ENCODE assay signal across 17 cellular contexts in the genomic region with DNA sequence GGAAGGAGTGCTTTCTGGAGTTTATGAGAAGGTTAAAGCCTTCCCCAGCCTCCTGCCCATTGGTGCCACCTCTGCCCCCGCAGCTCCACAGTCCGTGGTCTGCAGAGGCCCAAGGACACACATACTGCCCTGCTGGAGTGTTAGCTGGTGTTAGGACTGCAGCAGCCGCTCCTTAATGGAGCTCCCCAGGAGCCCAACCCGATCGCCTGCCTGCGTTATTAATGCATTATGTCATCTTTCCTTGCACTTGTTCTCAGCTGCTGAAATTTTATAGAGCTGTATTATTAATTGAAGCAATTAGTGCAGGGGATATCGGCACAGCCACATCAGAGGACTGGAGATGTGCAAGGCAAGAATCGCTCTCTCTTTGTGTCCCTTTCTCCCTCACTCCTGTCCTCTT.
DNase-seq lines count a peak whose midpoint lies in the region; ATAC-seq and TF ChIP-seq lines count a peak whose summit lies in the region.
"Had no signal": no experiment of that assay in that cellular context is flagged by ENCODE, and none has a peak within 500 bp of the region (broad histone marks: within the 10 kb centered on the region; RNA-seq: fewer than 3 reads in every experiment).

No MANE protein-coding gene starts in this region.

- TF ChIP-seq CTCF in astrocyte of the spinal cord (IDR thresholded peaks at IDR 0.05; ENCODE audit: low read depth, low read length) (no peak), neural progenitor cell (IDR thresholded peaks at IDR 0.05) (no peak), GM13976 (IDR thresholded peaks at IDR 0.05; ENCODE audit: borderline replicate concordance, control extremely low read depth, extremely low read depth, insufficient read depth, missing control alignments) (no peak)

- no peak for ATAC-seq in esophagus mucosa
- ATAC-seq: body of pancreas; left colon; stimulated activated naive CD8-positive, alpha-beta T cell treated with anti-CD3 and anti-CD28 coated beads, Interleukin-15, amount 100 ng/mL, for 72 hours had no signal

- H3K36me3 Mint-ChIP-seq in neural progenitor cell = no peaks in the 10 kb centered on the region

- no peak overlapping the region for H3K4me3 ChIP-seq in astrocyte of the spinal cord (ENCODE audit: low read depth, low read length)
- no peak overlapping the region for H3K4me3 ChIP-seq in neural progenitor cell
- H3K4me3 ChIP-seq: body of pancreas had no signal

- peak overlapping the region; percentile 74 for H2AFZ ChIP-seq in neural progenitor cell (replicated peaks)

- H3K27ac Mint-ChIP-seq in neural progenitor cell = peak overlapping the region; percentile 3
- H3K27ac Mint-ChIP-seq: progenitor cell of endocrine pancreas; stimulated activated naive CD8-positive, alpha-beta T cell treated with anti-CD3 and anti-CD28 coated beads, Interleukin-15, amount 100 ng/mL, for 72 hours; T-helper 2 cell treated with Interferon-gamma antibody and Interleukin-4, amounts not matched to agents 5 μg/mL and 100 μg/mL, for 36 hours had no signal

- H3K27ac ChIP-seq in neural progenitor cell = no peak overlapping the region
- H3K27ac ChIP-seq: body of pancreas had no signal

- no peaks in the 10 kb centered on the region for H3K9me3 Mint-ChIP-seq in neural progenitor cell
- H3K9me3 Mint-ChIP-seq: stimulated activated naive CD8-positive, alpha-beta T cell treated with anti-CD3 and anti-CD28 coated beads, Interleukin-15, amount 100 ng/mL, for 72 hours; T-helper 2 cell treated with Interferon-gamma antibody and Interleukin-4, amounts not matched to agents 5 μg/mL and 100 μg/mL, for 36 hours had no signal

- no peaks in the 10 kb centered on the region for H3K79me2 ChIP-seq in neural progenitor cell (ENCODE audit: low read depth)

- H3F3A ChIP-seq in neural progenitor cell (ENCODE audit: low read depth) = no peaks in the 10 kb centered on the region

- in situ Hi-C loops in astrocyte of the spinal cord (cut with HindIII; ENCODE audit: low sequenced_read_pairs) (no loop called here), GM13976 (cut with MboI; ENCODE audit: low sequenced_read_pairs, unreplicated experiment) (no loop called here)

- H4K20me1 ChIP-seq in neural progenitor cell (ENCODE audit: low read depth) = no peaks in the 10 kb centered on the region

- H3K27me3 Mint-ChIP-seq in neural progenitor cell (ENCODE audit: insufficient read depth, low read depth) = peaks cover 3% of the 10 kb centered on the region
- H3K27me3 Mint-ChIP-seq: stimulated activated naive CD8-positive, alpha-beta T cell treated with anti-CD3 and anti-CD28 coated beads, Interleukin-15, amount 100 ng/mL, for 72 hours had no signal

- H3K9ac ChIP-seq in neural progenitor cell = no peak overlapping the region

- DNase-seq in DMS 273 (lab: John Stamatoyannopoulos, UW; ENCODE audit: unreplicated experiment) = peak; percentile 68
- peak; percentile 37 for DNase-seq in HT-29 (ENCODE audit: low spot score)
- DNase-seq in astrocyte of the spinal cord (ENCODE audit: low read depth, low spot score) = peak; percentile 24
- DNase-seq in neural progenitor cell (ENCODE audit: low spot score) = no peak
- DNase-seq in GM19238 (ENCODE audit: insufficient read length, low spot score) = no peak
- no peak for DNase-seq in GM13976 (ENCODE audit: low spot score)
- no peak for DNase-seq in T-helper 9 cell
- DNase-seq: activated CD8-positive, alpha-beta memory T cell treated with anti-CD3 and anti-CD28 coated beads, Interleukin-2, amount 50 U/mL, for 4 hours; activated naive CD4-positive, alpha-beta T cell treated with Interleukin-2 at 50 U/mL for 16 hours; body of pancreas; hypothalamus; left colon; NCI-H187; stimulated activated naive CD8-positive, alpha-beta T cell treated with anti-CD3 and anti-CD28 coated beads, Interleukin-15, amount 100 ng/mL, for 72 hours had no signal

- no peaks in the 10 kb centered on the region for H3K27me3 ChIP-seq in neural progenitor cell
- H3K27me3 ChIP-seq: body of pancreas had no signal

- no peaks in the 10 kb centered on the region for H3K36me3 ChIP-seq in neural progenitor cell

- no peak overlapping the region for H3K4me3 Mint-ChIP-seq in neural progenitor cell
- H3K4me3 Mint-ChIP-seq: stimulated activated naive CD8-positive, alpha-beta T cell treated with anti-CD3 and anti-CD28 coated beads, Interleukin-15, amount 100 ng/mL, for 72 hours; T-helper 2 cell treated with Interferon-gamma antibody and Interleukin-4, amounts not matched to agents 5 μg/mL and 100 μg/mL, for 36 hours had no signal

- H3K4me1 ChIP-seq in neural progenitor cell = peaks cover 10% of the 10 kb centered on the region
- H3K4me1 ChIP-seq: body of pancreas had no signal

- H3K4me1 Mint-ChIP-seq in neural progenitor cell = peaks cover 16% of the 10 kb centered on the region
- H3K4me1 Mint-ChIP-seq: stimulated activated naive CD8-positive, alpha-beta T cell treated with anti-CD3 and anti-CD28 coated beads, Interleukin-15, amount 100 ng/mL, for 72 hours had no signal

- H3K4me2 ChIP-seq in neural progenitor cell = no peak overlapping the region

- H3K9me3 ChIP-seq in neural progenitor cell (ENCODE audit: low read depth) = no peaks in the 10 kb centered on the region
- H3K9me3 ChIP-seq: body of pancreas had no signal

Comparison
In these comparisons a context has a peak if more than half of its experiments do, and no peak if none do; other contexts are left out.
1. DNase-seq: peak in DMS 273 (single experiment), HT-29 (single experiment) and astrocyte of the spinal cord (single experiment); none in neural progenitor cell (single experiment), GM19238 (single experiment), GM13976 (single experiment) and T-helper 9 cell (single experiment).